Comparison of ENCODE assay signal across 29 cellular contexts in the genomic region with DNA sequence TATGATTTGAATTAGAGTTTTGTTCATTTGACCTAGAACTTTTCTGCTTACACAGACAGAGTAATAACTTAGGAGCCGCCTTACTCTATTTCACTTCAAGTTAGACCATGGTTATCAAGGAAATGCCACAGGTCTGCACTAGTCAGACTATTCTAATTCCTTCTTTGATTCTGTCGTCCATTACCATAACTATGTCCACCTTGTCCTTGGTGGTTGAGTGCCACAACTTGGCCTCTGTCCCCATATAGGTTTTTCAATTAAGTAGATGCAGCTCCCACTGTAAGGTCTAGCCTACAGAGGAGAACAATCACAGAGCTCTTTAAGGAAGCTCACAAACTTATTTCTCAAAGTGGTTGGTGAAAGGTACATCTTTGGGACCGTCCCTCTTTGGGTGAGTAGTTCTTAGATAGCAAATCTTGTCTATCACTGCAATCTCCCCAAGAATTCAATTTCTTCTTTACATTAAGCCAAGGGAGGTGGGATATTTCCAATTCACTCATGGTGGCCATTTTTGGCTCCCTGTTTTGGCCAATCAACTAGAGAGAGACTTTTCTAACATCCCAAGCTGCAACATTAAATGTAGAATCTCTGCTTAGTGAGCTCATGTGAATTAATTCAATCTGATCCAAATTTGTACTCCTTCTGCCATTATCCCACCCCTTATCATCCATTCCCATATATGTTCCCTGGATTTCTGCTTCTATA.
DNase-seq lines count a peak whose midpoint lies in the region; ATAC-seq lines count a peak whose summit lies in the region.
"Had no signal": no experiment of that assay in that cellular context is flagged by ENCODE, and none has a peak within 500 bp of the region (broad histone marks: within the 10 kb centered on the region; RNA-seq: fewer than 3 reads in every experiment).

No MANE protein-coding gene starts in this region.

- H3K36me3 ChIP-seq in SJSA1, result no peaks in the 10 kb centered on the region
- H3K36me3 ChIP-seq: BE2C; BLaER1; BLaER1 treated with 17β-estradiol and CSF1 and Interleukin-3, amounts not matched to agents 10 nM and 100 nM had no signal

- H3K4me3 Mint-ChIP-seq in activated naive CD8-positive, alpha-beta T cell treated with anti-CD3 and anti-CD28 coated beads, Interleukin-2, amount 50 U/mL, for 24 hours, result no peak overlapping the region
- H3K4me3 Mint-ChIP-seq: B cell; CD14-positive monocyte; CD4-positive, alpha-beta memory T cell; CD4-positive, alpha-beta T cell; CD4-positive, CD25-positive, alpha-beta regulatory T cell; CD8-positive, alpha-beta memory T cell; CD8-positive, alpha-beta T cell had no signal

- H3K27ac ChIP-seq in SJSA1, result no peak overlapping the region
- H3K27ac ChIP-seq: 22Rv1; A549; BLaER1; BLaER1 treated with 17β-estradiol and CSF1 and Interleukin-3, amounts not matched to agents 10 nM and 100 nM; C4-2B had no signal

- no peaks in the 10 kb centered on the region for H3K4me1 ChIP-seq in SJSA1 (replicated peaks)
- H3K4me1 ChIP-seq: A549, BE2C, BLaER1 had no signal

- no peaks in the 10 kb centered on the region for H3K9me3 Mint-ChIP-seq in activated naive CD8-positive, alpha-beta T cell treated with anti-CD3 and anti-CD28 coated beads, Interleukin-2, amount 50 U/mL, for 24 hours
- H3K9me3 Mint-ChIP-seq: CD8-positive, alpha-beta T cell had no signal

- DNase-seq in SJSA1 (ENCODE audit: low read depth in 1 of 2, low spot score in 2 of 2), result peak; percentile 77 to 83
- DNase-seq in activated naive CD8-positive, alpha-beta T cell treated with anti-CD3 and anti-CD28 coated beads, Interleukin-2, amount 50 U/mL, for 24 hours, result no peak
- DNase-seq: 8988T; ACHN; AML-193; BE2C; C1 segment of cervical spinal cord; Caco-2; Calu3; CD4-positive, alpha-beta memory T cell; CD4-positive, alpha-beta T cell; CD4-positive, CD25-positive, alpha-beta regulatory T cell; CD8-positive, alpha-beta memory T cell; CD8-positive, alpha-beta T cell; COR-L47; DMS 273 treated with DMSO at 0.1 percent for 48 hours; DMS153; DMS53; DMS79; DMS79 treated with DMSO at 0.1 percent for 48 hours; DND-41; EL had no signal

- H3K27me3 Mint-ChIP-seq in activated naive CD8-positive, alpha-beta T cell treated with anti-CD3 and anti-CD28 coated beads, Interleukin-2, amount 50 U/mL, for 24 hours, result no peaks in the 10 kb centered on the region
- H3K27me3 Mint-ChIP-seq: B cell; CD4-positive, alpha-beta memory T cell; CD4-positive, alpha-beta T cell; CD4-positive, CD25-positive, alpha-beta regulatory T cell; CD8-positive, alpha-beta memory T cell had no signal

- H3K27ac Mint-ChIP-seq in activated naive CD8-positive, alpha-beta T cell treated with anti-CD3 and anti-CD28 coated beads, Interleukin-2, amount 50 U/mL, for 24 hours, result no peak overlapping the region
- H3K27ac Mint-ChIP-seq: B cell; CD14-positive monocyte; CD4-positive, alpha-beta memory T cell; CD4-positive, alpha-beta T cell; CD4-positive, CD25-positive, alpha-beta regulatory T cell; CD8-positive, alpha-beta memory T cell; CD8-positive, alpha-beta T cell had no signal

- peaks cover 3% of the 10 kb centered on the region; the same call in 1 of the 2 replicates for H3K9me3 ChIP-seq in SJSA1 (replicated peaks)
- H3K9me3 ChIP-seq: A549; BE2C; BLaER1; BLaER1 treated with 17β-estradiol and CSF1 and Interleukin-3, amounts not matched to agents 10 nM and 100 nM; Caco-2 had no signal

- no peak for ATAC-seq in activated naive CD8-positive, alpha-beta T cell treated with anti-CD3 and anti-CD28 coated beads, Interleukin-2, amount 50 U/mL, for 24 hours
- ATAC-seq: A549; CD8-positive, alpha-beta T cell had no signal

- no peak overlapping the region for H3K4me3 ChIP-seq in SJSA1
- H3K4me3 ChIP-seq: A549; BLaER1; BLaER1 treated with 17β-estradiol and CSF1 and Interleukin-3, amounts not matched to agents 10 nM and 100 nM had no signal

- H3K27me3 ChIP-seq in SJSA1 (replicated peaks), result peaks cover 33% of the 10 kb centered on the region
- H3K27me3 ChIP-seq: BE2C; BLaER1; BLaER1 treated with 17β-estradiol and CSF1 and Interleukin-3, amounts not matched to agents 10 nM and 100 nM had no signal

- H3K36me3 Mint-ChIP-seq in activated naive CD8-positive, alpha-beta T cell treated with anti-CD3 and anti-CD28 coated beads, Interleukin-2, amount 50 U/mL, for 24 hours (ENCODE audit: low read depth), result no peaks in the 10 kb centered on the region
- H3K36me3 Mint-ChIP-seq: CD14-positive monocyte; CD4-positive, alpha-beta memory T cell; CD4-positive, CD25-positive, alpha-beta regulatory T cell; CD8-positive, alpha-beta memory T cell; CD8-positive, alpha-beta T cell had no signal

- no peaks in the 10 kb centered on the region for H3K4me1 Mint-ChIP-seq in activated naive CD8-positive, alpha-beta T cell treated with anti-CD3 and anti-CD28 coated beads, Interleukin-2, amount 50 U/mL, for 24 hours
- H3K4me1 Mint-ChIP-seq: B cell; CD14-positive monocyte; CD4-positive, alpha-beta memory T cell; CD4-positive, CD25-positive, alpha-beta regulatory T cell; CD8-positive, alpha-beta memory T cell had no signal
